8 cellular contexts compared by ENCODE assay signal in genomic region chr4:163494360-163495241, GRCh38. TPM values are rescaled to one million over a fixed set of nuclear protein-coding genes. Genes with fewer than 3 reads are reported as not detected.
DNase-seq lines count a peak whose midpoint lies in the region; ATAC-seq and TF ChIP-seq lines count a peak whose summit lies in the region.

TSS of gene TMA16 (plus strand) at chr4:163494690. CDS start at chr4:163494802, 112 bp downstream.

- H3K9me3 ChIP-seq in spleen = no peaks in the 10 kb centered on the region

- peak within 1 kb of the TSS; percentile 100 for H3K27ac Mint-ChIP-seq in WTC11
- H3K27ac Mint-ChIP-seq in immature natural killer cell = peak within 1 kb of the TSS; percentile 92 to 95 (median 93)

- 0% methylated on average over 35 to 64 of the region's 64 CpGs for WGBS in spleen, 5 donors

- peaks cover 0 to 6% (median 0%) of the 10 kb centered on the region in 6 donors for H3K36me3 ChIP-seq in spleen

- H3K27me3 ChIP-seq in spleen (replicated peaks in 1 of 7) = no peaks in the 10 kb centered on the region

- no peak for TF ChIP-seq CTCF in WTC11 (IDR thresholded peaks at IDR 0.05)
- TF ChIP-seq CTCF in cardiac fibroblast (IDR thresholded peaks at IDR 0.05; ENCODE audit: low read depth, low read length) = no peak
- TF ChIP-seq CTCF in spleen (IDR thresholded peaks at IDR 0.05 in 8 of 11, conservative IDR thresholded peaks at IDR 0.05 in 3 of 11) = no peak

- peak; percentile 68 for ATAC-seq in GM18870 (IDR thresholded peaks at IDR 0.05; ENCODE audit: unreplicated experiment)
- ATAC-seq in HG03135 (IDR thresholded peaks at IDR 0.05; ENCODE audit: unreplicated experiment) = peak; percentile 87
- peak; percentile 91 for ATAC-seq in WTC11

- CTCF ChIA-PET in WTC11 (lab: Charles Lee) = interaction anchor here (1.4 to 2.5 kb wide), 3 partner anchors 9 to 162 kb away, joined by 4 to 15 read pairs (median 7); no protein-coding TSS in a partner anchor

- H3K27me3 Mint-ChIP-seq in WTC11 (ENCODE audit: low read depth) (no peaks in the 10 kb centered on the region; the same call in 1 of the 2 replicates), immature natural killer cell (ENCODE audit: low read depth in 3 of 3) (peaks cover 0 to 9% (median 3%) of the 10 kb centered on the region in 3 donors)

- peak in 1 of 3 donors; percentile 40 for TF ChIP-seq POLR2A in spleen (IDR thresholded peaks at IDR 0.05)

- peaks cover 20 to 57% (median 38%) of the 10 kb centered on the region in 6 donors for H3K4me1 ChIP-seq in spleen

- intact Hi-C loops in spleen (cut with DNase I; ENCODE audit: low total_unique reads) = no loop called here

- H3K4me3 Mint-ChIP-seq in WTC11 (peak within 1 kb of the TSS; percentile 91), immature natural killer cell (peak within 1 kb of the TSS; percentile 94 to 99 (median 99))

- POLR2A ChIA-PET in WTC11 (lab: Charles Lee) = interaction anchor here (0.6 to 1.3 kb wide), 10 partner anchors 9 to 752 kb away, joined by 3 to 11 read pairs (median 4); partner anchors contain the start of genes NAF1 and NPY1R

- H3K4me1 Mint-ChIP-seq in WTC11 (peaks cover 14% of the 10 kb centered on the region), immature natural killer cell (peaks cover 36 to 44% of the 10 kb centered on the region in 2 donors)

- H3K36me3 Mint-ChIP-seq in WTC11 (peaks cover 14% of the 10 kb centered on the region), immature natural killer cell (no peaks in the 10 kb centered on the region)

- peak within 1 kb of the TSS; percentile 88 to 95 for H3K4me3 ChIP-seq in cardiac fibroblast (replicated peaks in 1 of 2; ENCODE audit: low read depth in 2 of 2, low read length in 2 of 2)
- H3K4me3 ChIP-seq in spleen = peak within 1 kb of the TSS; percentile 76 to 97 (median 88)

- in situ Hi-C loops in ACHN (cut with HindIII; ENCODE audit: low pct_ligation_motif_present, low pct_unique_long_range_greater_than_20kb, low sequenced_read_pairs) = no loop called here

- DNase-seq in ACHN = peak; percentile 90
- peak; percentile 51 for DNase-seq in NCI-H2196 treated with DMSO at 0.1 percent for 48 hours (lab: John Stamatoyannopoulos, UW; ENCODE audit: unreplicated experiment)
- DNase-seq in WTC11 (ENCODE audit: low spot score) = peak; percentile 89
- DNase-seq in cardiac fibroblast (ENCODE audit: low read depth in 2 of 2) = peak; percentile 96 to 97
- DNase-seq in immature natural killer cell = peak; percentile 75 to 82 (median 77)
- DNase-seq in spleen = peak; percentile 94

- H3K27ac ChIP-seq in spleen = peak within 1 kb of the TSS; percentile 87 to 94 (median 92)

- H3K9me3 Mint-ChIP-seq in WTC11 = no peaks in the 10 kb centered on the region
- H3K9me3 Mint-ChIP-seq in immature natural killer cell = no peaks in the 10 kb centered on the region

TF ChIP-seq in WTC11, 78 proteins besides CTCF, POLR2A, EP300 and RAD21 (continues in another document):
- TF ChIP-seq GTF2I (CRISPR knock-in tag; conservative IDR thresholded peaks at IDR 0.05) (no peak), E2F1 (CRISPR knock-in tag; IDR thresholded peaks at IDR 0.05) (peak; percentile 82; the same call in 1 of the 2 replicates), RORB (CRISPR knock-in tag; IDR thresholded peaks at IDR 0.05) (0 out of 2 replicates have a peak, but pooled peaks have one; percentile 48), ESRRA (CRISPR knock-in tag; IDR thresholded peaks at IDR 0.05; ENCODE audit: borderline replicate concordance) (no peak), GABPB1 (CRISPR knock-in tag; IDR thresholded peaks at IDR 0.05) (peak; percentile 83), NR3C1 (CRISPR knock-in tag; conservative IDR thresholded peaks at IDR 0.05; ENCODE audit: low read depth) (no peak), USF2 (CRISPR knock-in tag; IDR thresholded peaks at IDR 0.05) (peak; percentile 49), ZNF121 (CRISPR knock-in tag; IDR thresholded peaks at IDR 0.05) (no peak), ZSCAN18 (CRISPR knock-in tag; IDR thresholded peaks at IDR 0.05) (no peak), PREB (CRISPR knock-in tag; IDR thresholded peaks at IDR 0.05; ENCODE audit: borderline replicate concordance) (no peak), E2F4 (CRISPR knock-in tag; IDR thresholded peaks at IDR 0.05; ENCODE audit: borderline replicate concordance, low read depth) (peak; percentile 72; the same call in 1 of the 2 replicates), CREB1 (CRISPR knock-in tag; IDR thresholded peaks at IDR 0.05) (0 out of 2 replicates have a peak, but pooled peaks have one; percentile 62)
- TF ChIP-seq, protein P1, sequence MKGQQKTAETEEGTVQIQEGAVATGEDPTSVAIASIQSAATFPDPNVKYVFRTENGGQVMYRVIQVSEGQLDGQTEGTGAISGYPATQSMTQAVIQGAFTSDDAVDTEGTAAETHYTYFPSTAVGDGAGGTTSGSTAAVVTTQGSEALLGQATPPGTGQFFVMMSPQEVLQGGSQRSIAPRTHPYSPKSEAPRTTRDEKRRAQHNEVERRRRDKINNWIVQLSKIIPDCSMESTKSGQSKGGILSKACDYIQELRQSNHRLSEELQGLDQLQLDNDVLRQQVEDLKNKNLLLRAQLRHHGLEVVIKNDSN (CRISPR knock-in tag; IDR thresholded peaks at IDR 0.05) = peak; percentile 73
- TF ChIP-seq, protein P2, sequence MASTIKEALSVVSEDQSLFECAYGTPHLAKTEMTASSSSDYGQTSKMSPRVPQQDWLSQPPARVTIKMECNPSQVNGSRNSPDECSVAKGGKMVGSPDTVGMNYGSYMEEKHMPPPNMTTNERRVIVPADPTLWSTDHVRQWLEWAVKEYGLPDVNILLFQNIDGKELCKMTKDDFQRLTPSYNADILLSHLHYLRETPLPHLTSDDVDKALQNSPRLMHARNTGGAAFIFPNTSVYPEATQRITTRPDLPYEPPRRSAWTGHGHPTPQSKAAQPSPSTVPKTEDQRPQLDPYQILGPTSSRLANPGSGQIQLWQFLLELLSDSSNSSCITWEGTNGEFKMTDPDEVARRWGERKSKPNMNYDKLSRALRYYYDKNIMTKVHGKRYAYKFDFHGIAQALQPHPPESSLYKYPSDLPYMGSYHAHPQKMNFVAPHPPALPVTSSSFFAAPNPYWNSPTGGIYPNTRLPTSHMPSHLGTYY (CRISPR knock-in tag; IDR thresholded peaks at IDR 0.05) = no peak
- TF ChIP-seq, protein P3, sequence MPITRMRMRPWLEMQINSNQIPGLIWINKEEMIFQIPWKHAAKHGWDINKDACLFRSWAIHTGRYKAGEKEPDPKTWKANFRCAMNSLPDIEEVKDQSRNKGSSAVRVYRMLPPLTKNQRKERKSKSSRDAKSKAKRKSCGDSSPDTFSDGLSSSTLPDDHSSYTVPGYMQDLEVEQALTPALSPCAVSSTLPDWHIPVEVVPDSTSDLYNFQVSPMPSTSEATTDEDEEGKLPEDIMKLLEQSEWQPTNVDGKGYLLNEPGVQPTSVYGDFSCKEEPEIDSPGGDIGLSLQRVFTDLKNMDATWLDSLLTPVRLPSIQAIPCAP (CRISPR knock-in tag; IDR thresholded peaks at IDR 0.05) = no peak

RNA-seq across cellular contexts. Expression of gene TMA16, which starts in this region (rescaled TPM):
- total RNA-seq in WTC11 (2021) (63.7 to 64.9 TPM (median 64.8 TPM) in 3 replicates), spleen (10 to 100 TPM; 25.8 to 39.0 (median 33.9) TPM)
- polyA plus RNA-seq in immature natural killer cell (10 to 100 TPM in 2 of 3 donors, 1 to 10 TPM in 1; 8.7 to 12.8 (median 10.8) TPM), spleen (10 to 100 TPM; 15.6 to 22.5 (median 19.4) TPM)

Comparison
In these comparisons a context has a peak if more than half of its experiments do, and no peak if none do; other contexts are left out.
1. Peak in every context shown above with its lines: DNase-seq, ATAC-seq, H3K4me3 ChIP-seq and H3K27ac ChIP-seq.